Comparison of ENCODE assay signal across 1 cellular context in genomic region chr3:183103950-183104349, GRCh38. TPM values are rescaled to one million over a fixed set of nuclear protein-coding genes. Genes with fewer than 3 reads are reported as not detected.
"Had no signal": no experiment of that assay in that cellular context is flagged by ENCODE, and none has a peak within 500 bp of the region (broad histone marks: within the 10 kb centered on the region; RNA-seq: fewer than 3 reads in every experiment).

No MANE protein-coding gene starts in this region.

RNA-seq across cellular contexts. Expression of gene LAMP3, which starts 58.6 kb away (rescaled TPM):
- total RNA-seq: G401 had no signal
